Comparison of ENCODE assay signal across 1 cellular context in genomic region chr1:219329606-219330005, GRCh38.
TF ChIP-seq lines count a peak whose summit lies in the region.

No MANE protein-coding gene starts in this region.

TF ChIP-seq in IMR-90, 13 proteins besides CTCF, POLR2A, EP300 and RAD21 (continued from another document):
- TF ChIP-seq NFE2L2 (IDR thresholded peaks at IDR 0.05; ENCODE audit: low read depth, low read length) (no peak), SMC3 (IDR thresholded peaks at IDR 0.05; ENCODE audit: low read depth, low read length) (no peak), BHLHE40 (IDR thresholded peaks at IDR 0.05; ENCODE audit: low read depth, low read length) (no peak)
- TF ChIP-seq, protein P1, sequence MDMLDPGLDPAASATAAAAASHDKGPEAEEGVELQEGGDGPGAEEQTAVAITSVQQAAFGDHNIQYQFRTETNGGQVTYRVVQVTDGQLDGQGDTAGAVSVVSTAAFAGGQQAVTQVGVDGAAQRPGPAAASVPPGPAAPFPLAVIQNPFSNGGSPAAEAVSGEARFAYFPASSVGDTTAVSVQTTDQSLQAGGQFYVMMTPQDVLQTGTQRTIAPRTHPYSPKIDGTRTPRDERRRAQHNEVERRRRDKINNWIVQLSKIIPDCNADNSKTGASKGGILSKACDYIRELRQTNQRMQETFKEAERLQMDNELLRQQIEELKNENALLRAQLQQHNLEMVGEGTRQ (IDR thresholded peaks at IDR 0.05; ENCODE audit: low read depth, low read length), result no peak
